27 cellular contexts compared by ENCODE assay signal in genomic region chr3:1583044-1583443, GRCh38.
"Had no signal": no experiment of that assay in that cellular context is flagged by ENCODE, and none has a peak within 500 bp of the region (broad histone marks: within the 10 kb centered on the region; RNA-seq: fewer than 3 reads in every experiment).

No MANE protein-coding gene starts in this region.

- H3K27me3 Mint-ChIP-seq: activated B cell treated with CpG ODN at 0.5 μM for 24 hours; activated CD4-positive, alpha-beta T cell treated with anti-CD3 and anti-CD28 coated beads, Interleukin-2, amount 10 ng/mL, durations not matched to agents 24 days and 14 days; activated CD8-positive, alpha-beta memory T cell treated with anti-CD3 and anti-CD28 coated beads, Interleukin-2, amount 10 ng/mL, durations not matched to agents 7 days and 5 days; activated naive CD4-positive, alpha-beta T cell treated with anti-CD3 and anti-CD28 coated beads, Interleukin-2, amount 50 U/mL, for 24 hours; activated T-cell treated with anti-CD3 and anti-CD28 coated beads, Interleukin-2, amount 50 U/mL, for 24 hours; IgD-negative memory B cell had no signal

- H3K4me1 ChIP-seq: ascending aorta, body of pancreas, Peyer's patch, SJSA1 had no signal

- FAIRE-seq: bronchial epithelial cell had no signal

- H3K9me3 Mint-ChIP-seq: activated naive CD4-positive, alpha-beta T cell treated with anti-CD3 and anti-CD28 coated beads, Interleukin-2, amount 50 U/mL, for 24 hours had no signal

- H3K4me3 Mint-ChIP-seq: activated B cell treated with CpG ODN at 0.5 μM for 24 hours; activated CD4-positive, alpha-beta T cell treated with anti-CD3 and anti-CD28 coated beads, Interleukin-2, amount 10 ng/mL, durations not matched to agents 24 days and 14 days; activated CD8-positive, alpha-beta memory T cell treated with anti-CD3 and anti-CD28 coated beads, Interleukin-2, amount 10 ng/mL, durations not matched to agents 7 days and 5 days; activated naive CD4-positive, alpha-beta T cell treated with anti-CD3 and anti-CD28 coated beads, Interleukin-2, amount 50 U/mL, for 24 hours; activated T-cell treated with anti-CD3 and anti-CD28 coated beads, Interleukin-2, amount 50 U/mL, for 24 hours; activated T-helper 1 cell treated with anti-CD3 and anti-CD28 coated beads, Interleukin-12 subunit alpha, Interleukin-12 subunit beta, Interleukin-2, Interleukin-4 antibody, amounts not matched to agents 30 ng/mL and 10 ng/mL and 1 ng/mL, durations not matched to agents 14 hours and 24 hours and 36 hours; IgD-negative memory B cell; T-helper 1 cell treated with Interleukin-12 subunit alpha and Interleukin-12 subunit beta and Interleukin-4 antibody, amounts not matched to agents 30 μg/mL and 1 μg/mL, for 36 hours had no signal

- H3K4me1 Mint-ChIP-seq: activated B cell treated with CpG ODN at 0.5 μM for 24 hours; activated CD4-positive, alpha-beta T cell treated with anti-CD3 and anti-CD28 coated beads, Interleukin-2, amount 10 ng/mL, durations not matched to agents 24 days and 14 days; activated CD8-positive, alpha-beta memory T cell treated with anti-CD3 and anti-CD28 coated beads, Interleukin-2, amount 10 ng/mL, durations not matched to agents 7 days and 5 days; activated naive CD4-positive, alpha-beta T cell treated with anti-CD3 and anti-CD28 coated beads, Interleukin-2, amount 50 U/mL, for 24 hours; IgD-negative memory B cell had no signal

- ATAC-seq: activated CD8-positive, alpha-beta memory T cell treated with anti-CD3 and anti-CD28 coated beads, Interleukin-2, amount 10 ng/mL, durations not matched to agents 7 days and 5 days; body of pancreas had no signal

- H3K27ac ChIP-seq: ascending aorta, body of pancreas, Peyer's patch, RWPE1, SJSA1 had no signal

- DNase-seq: activated B cell treated with CpG ODN at 0.5 μM for 24 hours; activated CD4-positive, alpha-beta T cell treated with anti-CD3 and anti-CD28 coated beads for 1 hour; activated CD4-positive, alpha-beta T cell treated with anti-CD3 and anti-CD28 coated beads, Interleukin-2, amount 10 ng/mL, durations not matched to agents 24 days and 14 days; activated CD4-positive, alpha-beta T cell treated with anti-CD3 and anti-CD28 coated beads, Interleukin-2, amount 50 U/mL, for 48 hours; activated CD8-positive, alpha-beta memory T cell treated with anti-CD3 and anti-CD28 coated beads, Interleukin-2, amount 10 ng/mL, durations not matched to agents 7 days and 5 days; activated effector memory CD4-positive, alpha-beta T cell treated with Interleukin-2 at 50 U/mL for 16 hours; activated naive CD4-positive, alpha-beta T cell; activated T-cell treated with anti-CD3 and anti-CD28 coated beads, Interleukin-2, amount 50 U/mL, for 24 hours; body of pancreas; KG1; NCI-H1092; NCI-H1417 treated with DMSO at 0.1 percent for 48 hours; NCI-H1694; NCI-H2029; NCI-H2107; NCI-H2171 treated with DMSO at 0.1 percent for 48 hours; NCI-H226; NCI-H526 treated with DMSO at 0.1 percent for 48 hours had no signal

- H3K9me3 ChIP-seq: ascending aorta, body of pancreas, Peyer's patch, SJSA1 had no signal

- H3K36me3 Mint-ChIP-seq: activated CD8-positive, alpha-beta memory T cell treated with anti-CD3 and anti-CD28 coated beads, Interleukin-2, amount 10 ng/mL, durations not matched to agents 7 days and 5 days; activated naive CD4-positive, alpha-beta T cell treated with anti-CD3 and anti-CD28 coated beads, Interleukin-2, amount 50 U/mL, for 24 hours; IgD-negative memory B cell had no signal

- H3K27ac Mint-ChIP-seq: activated B cell treated with CpG ODN at 0.5 μM for 24 hours; activated CD4-positive, alpha-beta T cell treated with anti-CD3 and anti-CD28 coated beads, Interleukin-2, amount 10 ng/mL, durations not matched to agents 24 days and 14 days; activated CD8-positive, alpha-beta memory T cell treated with anti-CD3 and anti-CD28 coated beads, Interleukin-2, amount 10 ng/mL, durations not matched to agents 7 days and 5 days; activated naive CD4-positive, alpha-beta T cell treated with anti-CD3 and anti-CD28 coated beads, Interleukin-2, amount 50 U/mL, for 24 hours; activated T-cell treated with anti-CD3 and anti-CD28 coated beads, Interleukin-2, amount 50 U/mL, for 24 hours; activated T-helper 1 cell treated with anti-CD3 and anti-CD28 coated beads, Interleukin-12 subunit alpha, Interleukin-12 subunit beta, Interleukin-2, Interleukin-4 antibody, amounts not matched to agents 30 ng/mL and 10 ng/mL and 1 ng/mL, durations not matched to agents 14 hours and 24 hours and 36 hours; IgD-negative memory B cell; T-helper 1 cell treated with Interleukin-12 subunit alpha and Interleukin-12 subunit beta and Interleukin-4 antibody, amounts not matched to agents 30 μg/mL and 1 μg/mL, for 36 hours had no signal

- H3K27me3 ChIP-seq: ascending aorta, body of pancreas, Peyer's patch, SJSA1 had no signal

- H3K36me3 ChIP-seq: ascending aorta, Peyer's patch, SJSA1 had no signal

- H3K4me3 ChIP-seq: ascending aorta, body of pancreas, Peyer's patch, SJSA1 had no signal
